ENCODE assay signal across 10 cellular contexts in genomic region chr10:70354566-70355233, GRCh38. TPM values are rescaled to one million over a fixed set of nuclear protein-coding genes. Genes with fewer than 3 reads are reported as not detected.
A peak's percentile ranks its signal among the peaks of the same experiment; 100 is the strongest.
DNase-seq lines count a peak whose midpoint lies in the region; ATAC-seq and TF ChIP-seq lines count a peak whose summit lies in the region.
"Had no signal": no experiment of that assay in that cellular context is flagged by ENCODE, and none has a peak within 500 bp of the region (broad histone marks: within the 10 kb centered on the region; RNA-seq: fewer than 3 reads in every experiment).

No MANE protein-coding gene starts in this region.

- peak overlapping the region; percentile 90 for H3K4me3 Mint-ChIP-seq in memory B cell

- peaks cover 26% of the 10 kb centered on the region for H3K4me1 Mint-ChIP-seq in memory B cell

- H3K9me3 Mint-ChIP-seq in memory B cell: no peaks in the 10 kb centered on the region

- peak overlapping the region; percentile 40 for H3K4me3 ChIP-seq in NB4 (ENCODE audit: low read depth, low read length)
- H3K4me3 ChIP-seq: GM23248, psoas muscle had no signal

- peak; percentile 20 for ATAC-seq in GM21526 (IDR thresholded peaks at IDR 0.05; ENCODE audit: low FRiP score, unreplicated experiment)
- ATAC-seq in memory B cell (ENCODE audit: low read depth): peak; percentile 41
- ATAC-seq in left lobe of liver: no peak
- ATAC-seq: psoas muscle had no signal

- no peak for TF ChIP-seq CTCF in NB4 (IDR thresholded peaks at IDR 0.05; ENCODE audit: low read depth, low read length)

- H3K27me3 Mint-ChIP-seq in memory B cell: peaks cover 3% of the 10 kb centered on the region

- no peaks in the 10 kb centered on the region for H3K36me3 Mint-ChIP-seq in memory B cell

- peak; percentile 28 for DNase-seq in CD1c-positive myeloid dendritic cell (ENCODE audit: extremely low spot score)
- no peak for DNase-seq in NB4 (ENCODE audit: low read depth)
- DNase-seq in memory B cell (ENCODE audit: low spot score in 2 of 2): no peak
- DNase-seq in left lobe of liver (ENCODE audit: low spot score): no peak
- DNase-seq in NCI-H510A (lab: John Stamatoyannopoulos, UW): no peak
- no peak for DNase-seq in occipital lobe (lab: John Stamatoyannopoulos, UW)
- DNase-seq in AG08395 (ENCODE audit: low spot score): no peak
- DNase-seq: GM23248, psoas muscle had no signal

- no peak for TF ChIP-seq POLR2A in NB4 (IDR thresholded peaks at IDR 0.05; ENCODE audit: extremely low read depth, insufficient read length)

- peak overlapping the region; percentile 79 for H3K27ac Mint-ChIP-seq in memory B cell

RNA-seq across cellular contexts. Expression of gene LRRC20, which starts 27.7 kb away (rescaled TPM):
- 16.6 TPM for total RNA-seq in left lobe of liver
- total RNA-seq in occipital lobe: 21.5 TPM

RNA-seq across cellular contexts. Expression of gene EIF4EBP2, which starts 49.2 kb away (rescaled TPM):
- total RNA-seq in left lobe of liver (59.2 TPM), occipital lobe (62.5 TPM)
